8 cellular contexts compared by ENCODE assay signal in genomic region chr7:111735661-111736323, GRCh38.
DNase-seq lines count a peak whose midpoint lies in the region; ATAC-seq and TF ChIP-seq lines count a peak whose summit lies in the region.

No MANE protein-coding gene starts in this region.

- DNase-seq in ELR (ENCODE audit: low read depth) (peak; percentile 79), RPMI7951 (ENCODE audit: low read depth) (peak; percentile 65), head of caudate nucleus (peak in 30 of 42 donors; percentile 31 to 91 (median 72)), renal cortical epithelial cell (ENCODE audit: low read depth) (peak; percentile 71), GOT3 (lab: John Stamatoyannopoulos, UW) (no peak)
- peak; percentile 32 for DNase-seq in activated naive CD4-positive, alpha-beta T cell treated with anti-CD3 and anti-CD28 coated beads, Interleukin-2, amount 50 U/mL, for 16 hours

- peak; percentile 77 for ATAC-seq in GM21723 (IDR thresholded peaks at IDR 0.05; ENCODE audit: unreplicated experiment)

- peak; percentile 78 for TF ChIP-seq CTCF in LNCAP (IDR thresholded peaks at IDR 0.05)

- intact Hi-C loops in head of caudate nucleus (cut with DNase I): no loop called here
